Comparison of ENCODE assay signal across 8 cellular contexts in genomic region chr2:42117923-42118758, GRCh38. TPM values are rescaled to one million over a fixed set of nuclear protein-coding genes. Genes with fewer than 3 reads are reported as not detected.
A peak's percentile ranks its signal among the peaks of the same experiment; 100 is the strongest.
DNase-seq lines count a peak whose midpoint lies in the region; ATAC-seq and TF ChIP-seq lines count a peak whose summit lies in the region.

No MANE protein-coding gene starts in this region.

- intact Hi-C loops in Panc1 (cut with micrococcal nuclease; ENCODE audit: unreplicated experiment) (no loop called here), esophagus squamous epithelium (cut with DNase I) (no loop called here), psoas muscle (cut with DNase I) (no loop called here)

- H3K27ac Mint-ChIP-seq in activated naive CD4-positive, alpha-beta T cell treated with anti-CD3 and anti-CD28 coated beads, Interleukin-2, amount 50 U/mL, for 24 hours, result peak overlapping the region; percentile 82

- POLR2A ChIA-PET in Panc1 (lab: Charles Lee), result interaction anchor here (0.6 kb wide), 1 partner anchor 116 kb away, joined by 3 read pairs; no protein-coding TSS in a partner anchor

- no peaks in the 10 kb centered on the region for H3K27me3 ChIP-seq in Panc1 (ENCODE audit: control insufficient read depth, insufficient read depth, low read length)
- H3K27me3 ChIP-seq in esophagus squamous epithelium, result no peaks in the 10 kb centered on the region
- H3K27me3 ChIP-seq in psoas muscle (ENCODE audit: insufficient read depth in 3 of 3, low read length in 2 of 3), result no peaks in the 10 kb centered on the region

- peak; percentile 84 for ATAC-seq in HG02981 (IDR thresholded peaks at IDR 0.05; ENCODE audit: unreplicated experiment)
- peak; percentile 96 for ATAC-seq in Panc1
- peak; percentile 19 to 65 (median 53) for ATAC-seq in psoas muscle

- CTCF ChIA-PET in Panc1 (lab: Charles Lee), result interaction anchor here (1.2 kb wide), 1 partner anchor 23 kb away, joined by 4 read pairs; no protein-coding TSS in a partner anchor

- H3K27ac ChIP-seq in Panc1 (ENCODE audit: low read length) (peak overlapping the region; percentile 88), esophagus squamous epithelium (peak overlapping the region; percentile 13 to 42 (median 18)), psoas muscle (peak overlapping the region; percentile 33)

- no peak for TF ChIP-seq POLR2A in esophagus squamous epithelium (IDR thresholded peaks at IDR 0.05)

- H3K4me1 ChIP-seq in Panc1 (ENCODE audit: control insufficient read depth, insufficient read depth, low read length) (peaks cover 32% of the 10 kb centered on the region), esophagus squamous epithelium (peaks cover 5 to 27% (median 17%) of the 10 kb centered on the region in 3 donors), psoas muscle (no peaks in the 10 kb centered on the region)

- H3K4me3 ChIP-seq in Panc1 (ENCODE audit: low read depth in 2 of 2, low read length in 2 of 2) (no peak overlapping the region), esophagus squamous epithelium (no peak overlapping the region), psoas muscle (no peak overlapping the region)

- H3K36me3 ChIP-seq in Panc1 (ENCODE audit: control insufficient read depth, insufficient read depth, low read length), result no peaks in the 10 kb centered on the region
- no peaks in the 10 kb centered on the region for H3K36me3 ChIP-seq in esophagus squamous epithelium
- H3K36me3 ChIP-seq in psoas muscle (ENCODE audit: insufficient read depth in 1 of 2, low read depth in 1 of 2), result no peaks in the 10 kb centered on the region

- no peaks in the 10 kb centered on the region for H3K27me3 Mint-ChIP-seq in activated naive CD4-positive, alpha-beta T cell treated with anti-CD3 and anti-CD28 coated beads, Interleukin-2, amount 50 U/mL, for 24 hours

- H3K4me1 Mint-ChIP-seq in activated naive CD4-positive, alpha-beta T cell treated with anti-CD3 and anti-CD28 coated beads, Interleukin-2, amount 50 U/mL, for 24 hours, result peaks cover 66% of the 10 kb centered on the region

- 37 to 41% methylated on average over 1 of the region's 1 CpG for WGBS in esophagus squamous epithelium, 2 donors
- WGBS in psoas muscle, 3 donors, result 62 to 70% (median 67%) methylated on average over 1 of the region's 1 CpG

- H3K36me3 Mint-ChIP-seq in activated naive CD4-positive, alpha-beta T cell treated with anti-CD3 and anti-CD28 coated beads, Interleukin-2, amount 50 U/mL, for 24 hours, result no peaks in the 10 kb centered on the region

- DNase-seq in activated naive CD4-positive, alpha-beta T cell treated with Interleukin-2 at 50 U/mL for 16 hours, result no peak
- DNase-seq in Panc1 (ENCODE audit: low read depth, low spot score) (peak; percentile 95), esophagus squamous epithelium (lab: John Stamatoyannopoulos, UW) (no peak), psoas muscle (no peak), NCI-H748 treated with DMSO at 0.1 percent for 48 hours (lab: John Stamatoyannopoulos, UW) (no peak), GM03348 (ENCODE audit: low spot score) (no peak)

- H3K4me3 Mint-ChIP-seq in activated naive CD4-positive, alpha-beta T cell treated with anti-CD3 and anti-CD28 coated beads, Interleukin-2, amount 50 U/mL, for 24 hours, result peak overlapping the region; percentile 56

- H3K9me3 ChIP-seq in Panc1 (ENCODE audit: control insufficient read depth, insufficient read depth, low read depth, low read length) (peaks cover 11% of the 10 kb centered on the region; the same call in 1 of the 2 replicates), esophagus squamous epithelium (no peaks in the 10 kb centered on the region), psoas muscle (no peaks in the 10 kb centered on the region)

- TF ChIP-seq CTCF in Panc1 (IDR thresholded peaks at IDR 0.05) (no peak), esophagus squamous epithelium (IDR thresholded peaks at IDR 0.05) (no peak), psoas muscle (IDR thresholded peaks at IDR 0.05) (no peak)

- no peaks in the 10 kb centered on the region for H3K9me3 Mint-ChIP-seq in activated naive CD4-positive, alpha-beta T cell treated with anti-CD3 and anti-CD28 coated beads, Interleukin-2, amount 50 U/mL, for 24 hours

- in situ Hi-C loops in Panc1 (cut with HindIII; ENCODE audit: low pct_unique_long_range_greater_than_20kb, low sequenced_read_pairs), result no loop called here

- BruUV-seq in Panc1 (replicated peaks; lab: Mats Ljungman, UMichigan), result no TSS peak

RNA-seq across cellular contexts. Expression of gene EML4, which starts 51.0 kb away (rescaled TPM):
- total RNA-seq in Panc1 (2021; ENCODE audit: unreplicated experiment) (107 TPM), esophagus squamous epithelium (10 to 100 TPM; 11.6 to 29.8 (median 22.4) TPM), psoas muscle (1 to 10 TPM; 4.4 to 7.5 (median 6.0) TPM)
- 47.3 TPM for polyA plus RNA-seq in Panc1 (2012; ENCODE audit: insufficient read length)
- polyA plus RNA-seq in psoas muscle, result 1 to 10 TPM; 2.7 to 8.9 (median 3.0) TPM

Comparison
In these comparisons a context has a peak if more than half of its experiments do, and no peak if none do; other contexts are left out.
1. H3K27ac ChIP-seq: peak in every context shown above with its lines; median percentile 88 in Panc1; 33 in psoas muscle; 18 in esophagus squamous epithelium.